In genomic region chr15:56365075-56365711, GRCh38 we compare ENCODE assay signal across 8 cellular contexts. TPM values are rescaled to one million over a fixed set of nuclear protein-coding genes. Genes with fewer than 3 reads are reported as not detected.
DNase-seq lines count a peak whose midpoint lies in the region; ATAC-seq and TF ChIP-seq lines count a peak whose summit lies in the region.

Gene TEX9 (plus strand): TSS chr15:56365426. CDS start chr15:56365451, 25 bp downstream.

- peak; percentile 92 for DNase-seq in AG08395 (ENCODE audit: low spot score)
- DNase-seq in NCI-H2227 (lab: John Stamatoyannopoulos, UW; ENCODE audit: unreplicated experiment) = peak; percentile 90
- DNase-seq in choroid plexus epithelial cell (ENCODE audit: low read depth) = peak; percentile 88
- peak; percentile 89 to 94 for DNase-seq in left colon
- DNase-seq in stimulated activated CD4-positive, alpha-beta T cell treated with anti-CD3 and anti-CD28 coated beads, Interleukin-1b, Interleukin-23, amount 100 ng/mL, for 4 hours (ENCODE audit: low read depth in 2 of 2) = peak; percentile 45 to 62

- TF ChIP-seq CTCF in choroid plexus epithelial cell (conservative IDR thresholded peaks at IDR 0.05; ENCODE audit: low read depth, low read length) = no peak

- intact Hi-C loops in left colon (cut with DNase I, micrococcal nuclease) = no loop called here

- ATAC-seq in GM18873 (IDR thresholded peaks at IDR 0.05; ENCODE audit: low FRiP score, unreplicated experiment) = peak; percentile 82
- ATAC-seq in HG03108 (IDR thresholded peaks at IDR 0.05; ENCODE audit: unreplicated experiment) = peak; percentile 85
- ATAC-seq in activated CD4-positive, CD25-positive, alpha-beta regulatory T cell treated with anti-CD3 and anti-CD28 coated beads, Interleukin-2, amount 50 U/mL, for 24 hours = peak; percentile 90 to 91
- peak; percentile 100 for ATAC-seq in left colon

- H3K4me3 ChIP-seq in choroid plexus epithelial cell (ENCODE audit: low read depth, low read length) = peak within 1 kb of the TSS; percentile 84

RNA-seq across cellular contexts. Expression of gene TEX9, which starts in this region (rescaled TPM):
- total RNA-seq in left colon = 1 to 10 TPM; 6.9 to 7.6 TPM

Comparison
In these comparisons a context has a peak if more than half of its experiments do, and no peak if none do; other contexts are left out.
1. Peak in every context shown above with its lines: DNase-seq, ATAC-seq and H3K4me3 ChIP-seq.